1 cellular context compared by ENCODE assay signal in genomic region chr3:44439499-44440295, GRCh38.
TF ChIP-seq lines count a peak whose summit lies in the region.

No MANE protein-coding gene starts in this region.

TF ChIP-seq in HepG2, 621 proteins besides CTCF, POLR2A, EP300 and RAD21 (continued from another document and continues in another):
- 0 out of 2 replicates have a peak, but pooled peaks have one; percentile 30 for TF ChIP-seq ZNF607 (CRISPR knock-in tag; IDR thresholded peaks at IDR 0.05; ENCODE audit: borderline replicate concordance)
- TF ChIP-seq, protein P1, sequence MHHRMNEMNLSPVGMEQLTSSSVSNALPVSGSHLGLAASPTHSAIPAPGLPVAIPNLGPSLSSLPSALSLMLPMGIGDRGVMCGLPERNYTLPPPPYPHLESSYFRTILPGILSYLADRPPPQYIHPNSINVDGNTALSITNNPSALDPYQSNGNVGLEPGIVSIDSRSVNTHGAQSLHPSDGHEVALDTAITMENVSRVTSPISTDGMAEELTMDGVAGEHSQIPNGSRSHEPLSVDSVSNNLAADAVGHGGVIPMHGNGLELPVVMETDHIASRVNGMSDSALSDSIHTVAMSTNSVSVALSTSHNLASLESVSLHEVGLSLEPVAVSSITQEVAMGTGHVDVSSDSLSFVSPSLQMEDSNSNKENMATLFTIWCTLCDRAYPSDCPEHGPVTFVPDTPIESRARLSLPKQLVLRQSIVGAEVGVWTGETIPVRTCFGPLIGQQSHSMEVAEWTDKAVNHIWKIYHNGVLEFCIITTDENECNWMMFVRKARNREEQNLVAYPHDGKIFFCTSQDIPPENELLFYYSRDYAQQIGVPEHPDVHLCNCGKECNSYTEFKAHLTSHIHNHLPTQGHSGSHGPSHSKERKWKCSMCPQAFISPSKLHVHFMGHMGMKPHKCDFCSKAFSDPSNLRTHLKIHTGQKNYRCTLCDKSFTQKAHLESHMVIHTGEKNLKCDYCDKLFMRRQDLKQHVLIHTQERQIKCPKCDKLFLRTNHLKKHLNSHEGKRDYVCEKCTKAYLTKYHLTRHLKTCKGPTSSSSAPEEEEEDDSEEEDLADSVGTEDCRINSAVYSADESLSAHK (CRISPR knock-in tag; IDR thresholded peaks at IDR 0.05; ENCODE audit: borderline replicate concordance), result no peak
- peak; percentile 92 for TF ChIP-seq HDAC1 (CRISPR knock-in tag; IDR thresholded peaks at IDR 0.05)
- TF ChIP-seq, protein P2, sequence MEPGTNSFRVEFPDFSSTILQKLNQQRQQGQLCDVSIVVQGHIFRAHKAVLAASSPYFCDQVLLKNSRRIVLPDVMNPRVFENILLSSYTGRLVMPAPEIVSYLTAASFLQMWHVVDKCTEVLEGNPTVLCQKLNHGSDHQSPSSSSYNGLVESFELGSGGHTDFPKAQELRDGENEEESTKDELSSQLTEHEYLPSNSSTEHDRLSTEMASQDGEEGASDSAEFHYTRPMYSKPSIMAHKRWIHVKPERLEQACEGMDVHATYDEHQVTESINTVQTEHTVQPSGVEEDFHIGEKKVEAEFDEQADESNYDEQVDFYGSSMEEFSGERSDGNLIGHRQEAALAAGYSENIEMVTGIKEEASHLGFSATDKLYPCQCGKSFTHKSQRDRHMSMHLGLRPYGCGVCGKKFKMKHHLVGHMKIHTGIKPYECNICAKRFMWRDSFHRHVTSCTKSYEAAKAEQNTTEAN (CRISPR knock-in tag; conservative IDR thresholded peaks at IDR 0.05), result peak; percentile 72
- TF ChIP-seq NR2F2 (IDR thresholded peaks at IDR 0.05; ENCODE audit: borderline replicate concordance, low read depth), result peak; percentile 78
- no peak for TF ChIP-seq IRX3 (CRISPR knock-in tag; IDR thresholded peaks at IDR 0.05; ENCODE audit: borderline replicate concordance, low read depth)
- peak; percentile 83 for TF ChIP-seq ZNF501 (CRISPR knock-in tag; IDR thresholded peaks at IDR 0.05)
- TF ChIP-seq POLR2AphosphoS5 (IDR thresholded peaks at IDR 0.05; ENCODE audit: low read depth, low read length), result peak; percentile 64; the same call in 1 of the 2 replicates
- TF ChIP-seq HES4 (CRISPR knock-in tag; IDR thresholded peaks at IDR 0.05; ENCODE audit: borderline replicate concordance), result no peak
- peak; percentile 86 for TF ChIP-seq FOXA3 (CRISPR knock-in tag; IDR thresholded peaks at IDR 0.05)
- TF ChIP-seq, protein P3, sequence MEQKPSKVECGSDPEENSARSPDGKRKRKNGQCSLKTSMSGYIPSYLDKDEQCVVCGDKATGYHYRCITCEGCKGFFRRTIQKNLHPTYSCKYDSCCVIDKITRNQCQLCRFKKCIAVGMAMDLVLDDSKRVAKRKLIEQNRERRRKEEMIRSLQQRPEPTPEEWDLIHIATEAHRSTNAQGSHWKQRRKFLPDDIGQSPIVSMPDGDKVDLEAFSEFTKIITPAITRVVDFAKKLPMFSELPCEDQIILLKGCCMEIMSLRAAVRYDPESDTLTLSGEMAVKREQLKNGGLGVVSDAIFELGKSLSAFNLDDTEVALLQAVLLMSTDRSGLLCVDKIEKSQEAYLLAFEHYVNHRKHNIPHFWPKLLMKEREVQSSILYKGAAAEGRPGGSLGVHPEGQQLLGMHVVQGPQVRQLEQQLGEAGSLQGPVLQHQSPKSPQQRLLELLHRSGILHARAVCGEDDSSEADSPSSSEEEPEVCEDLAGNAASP (CRISPR knock-in tag; IDR thresholded peaks at IDR 0.05; ENCODE audit: borderline replicate concordance), result peak; percentile 88
- TF ChIP-seq, protein P4, sequence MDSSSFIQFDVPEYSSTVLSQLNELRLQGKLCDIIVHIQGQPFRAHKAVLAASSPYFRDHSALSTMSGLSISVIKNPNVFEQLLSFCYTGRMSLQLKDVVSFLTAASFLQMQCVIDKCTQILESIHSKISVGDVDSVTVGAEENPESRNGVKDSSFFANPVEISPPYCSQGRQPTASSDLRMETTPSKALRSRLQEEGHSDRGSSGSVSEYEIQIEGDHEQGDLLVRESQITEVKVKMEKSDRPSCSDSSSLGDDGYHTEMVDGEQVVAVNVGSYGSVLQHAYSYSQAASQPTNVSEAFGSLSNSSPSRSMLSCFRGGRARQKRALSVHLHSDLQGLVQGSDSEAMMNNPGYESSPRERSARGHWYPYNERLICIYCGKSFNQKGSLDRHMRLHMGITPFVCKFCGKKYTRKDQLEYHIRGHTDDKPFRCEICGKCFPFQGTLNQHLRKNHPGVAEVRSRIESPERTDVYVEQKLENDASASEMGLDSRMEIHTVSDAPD (CRISPR knock-in tag; IDR thresholded peaks at IDR 0.05), result 0 out of 2 replicates have a peak, but pooled peaks have one; percentile 54
- TF ChIP-seq RNF2 (conservative IDR thresholded peaks at IDR 0.05; ENCODE audit: low read depth), result 0 out of 2 replicates have a peak, but pooled peaks have one; percentile 18
- peak; percentile 85 for TF ChIP-seq MAX (IDR thresholded peaks at IDR 0.05)
- 0 out of 2 replicates have a peak, but pooled peaks have one; percentile 25 for TF ChIP-seq PHF8 (CRISPR knock-in tag; IDR thresholded peaks at IDR 0.05)
- TF ChIP-seq NKX3-1 (CRISPR knock-in tag; IDR thresholded peaks at IDR 0.05), result 0 out of 2 replicates have a peak, but pooled peaks have one; percentile 54
- TF ChIP-seq PAWR (CRISPR knock-in tag; IDR thresholded peaks at IDR 0.05; ENCODE audit: borderline replicate concordance), result no peak
- TF ChIP-seq GABPA (IDR thresholded peaks at IDR 0.05; ENCODE audit: low read depth, low read length), result no peak
- TF ChIP-seq GABPA (CRISPR knock-in tag; IDR thresholded peaks at IDR 0.05; ENCODE audit: low read depth), result peak; percentile 72
- peak; percentile 83 for TF ChIP-seq NR2F6 (IDR thresholded peaks at IDR 0.05)
- peak; percentile 80 for TF ChIP-seq NR2F6 (CRISPR knock-in tag; IDR thresholded peaks at IDR 0.05)
- TF ChIP-seq, protein P5, sequence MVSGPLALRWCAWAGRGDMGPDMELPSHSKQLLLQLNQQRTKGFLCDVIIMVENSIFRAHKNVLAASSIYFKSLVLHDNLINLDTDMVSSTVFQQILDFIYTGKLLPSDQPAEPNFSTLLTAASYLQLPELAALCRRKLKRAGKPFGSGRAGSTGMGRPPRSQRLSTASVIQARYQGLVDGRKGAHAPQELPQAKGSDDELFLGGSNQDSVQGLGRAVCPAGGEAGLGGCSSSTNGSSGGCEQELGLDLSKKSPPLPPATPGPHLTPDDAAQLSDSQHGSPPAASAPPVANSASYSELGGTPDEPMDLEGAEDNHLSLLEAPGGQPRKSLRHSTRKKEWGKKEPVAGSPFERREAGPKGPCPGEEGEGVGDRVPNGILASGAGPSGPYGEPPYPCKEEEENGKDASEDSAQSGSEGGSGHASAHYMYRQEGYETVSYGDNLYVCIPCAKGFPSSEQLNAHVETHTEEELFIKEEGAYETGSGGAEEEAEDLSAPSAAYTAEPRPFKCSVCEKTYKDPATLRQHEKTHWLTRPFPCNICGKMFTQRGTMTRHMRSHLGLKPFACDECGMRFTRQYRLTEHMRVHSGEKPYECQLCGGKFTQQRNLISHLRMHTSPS (CRISPR knock-in tag; IDR thresholded peaks at IDR 0.05; ENCODE audit: low read depth), result peak; percentile 55; the same call in 1 of the 2 replicates
- peak; percentile 88; the same call in 1 of the 2 replicates for TF ChIP-seq ZFP90 (CRISPR knock-in tag; IDR thresholded peaks at IDR 0.05; ENCODE audit: borderline replicate concordance)
- no peak for TF ChIP-seq RFXANK (CRISPR knock-in tag; IDR thresholded peaks at IDR 0.05)
- TF ChIP-seq ZBTB38 (CRISPR knock-in tag; IDR thresholded peaks at IDR 0.05), result peak; percentile 39; the same call in 1 of the 2 replicates
- no peak; the same call in 1 of the 2 replicates for TF ChIP-seq TOPORS (CRISPR knock-in tag; IDR thresholded peaks at IDR 0.05)
- TF ChIP-seq ZNF3 (CRISPR knock-in tag; IDR thresholded peaks at IDR 0.05), result no peak
- TF ChIP-seq ZNF773 (CRISPR knock-in tag; IDR thresholded peaks at IDR 0.05; ENCODE audit: borderline replicate concordance), result no peak
- no peak for TF ChIP-seq ZNF577 (CRISPR knock-in tag; IDR thresholded peaks at IDR 0.05; ENCODE audit: borderline replicate concordance, low read depth)
- TF ChIP-seq ZSCAN9 (CRISPR knock-in tag; IDR thresholded peaks at IDR 0.05; ENCODE audit: borderline replicate concordance), result no peak; the same call in 1 of the 2 replicates
- TF ChIP-seq SALL2 (CRISPR knock-in tag; IDR thresholded peaks at IDR 0.05), result peak; percentile 70; the same call in 1 of the 2 replicates
- TF ChIP-seq ZNF792 (CRISPR knock-in tag; IDR thresholded peaks at IDR 0.05), result peak; percentile 89
- peak; percentile 65; the same call in 1 of the 2 replicates for TF ChIP-seq ZBTB21 (CRISPR knock-in tag; IDR thresholded peaks at IDR 0.05)
- TF ChIP-seq MEIS1 (CRISPR knock-in tag; IDR thresholded peaks at IDR 0.05; ENCODE audit: borderline replicate concordance), result peak; percentile 99
- TF ChIP-seq SNAPC2 (CRISPR knock-in tag; IDR thresholded peaks at IDR 0.05), result no peak
- no peak for TF ChIP-seq NONO (IDR thresholded peaks at IDR 0.05)
- TF ChIP-seq NONO (CRISPR knock-in tag; conservative IDR thresholded peaks at IDR 0.05), result peak; percentile 98
- TF ChIP-seq AKAP8 (CRISPR knock-in tag; IDR thresholded peaks at IDR 0.05), result no peak
- TF ChIP-seq, protein P6, sequence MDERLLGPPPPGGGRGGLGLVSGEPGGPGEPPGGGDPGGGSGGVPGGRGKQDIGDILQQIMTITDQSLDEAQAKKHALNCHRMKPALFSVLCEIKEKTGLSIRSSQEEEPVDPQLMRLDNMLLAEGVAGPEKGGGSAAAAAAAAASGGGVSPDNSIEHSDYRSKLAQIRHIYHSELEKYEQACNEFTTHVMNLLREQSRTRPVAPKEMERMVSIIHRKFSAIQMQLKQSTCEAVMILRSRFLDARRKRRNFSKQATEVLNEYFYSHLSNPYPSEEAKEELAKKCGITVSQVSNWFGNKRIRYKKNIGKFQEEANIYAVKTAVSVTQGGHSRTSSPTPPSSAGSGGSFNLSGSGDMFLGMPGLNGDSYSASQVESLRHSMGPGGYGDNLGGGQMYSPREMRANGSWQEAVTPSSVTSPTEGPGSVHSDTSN (CRISPR knock-in tag; IDR thresholded peaks at IDR 0.05), result peak; percentile 87
- peak; percentile 87 for TF ChIP-seq ETV5 (CRISPR knock-in tag; IDR thresholded peaks at IDR 0.05; ENCODE audit: borderline replicate concordance)
- peak; percentile 86 for TF ChIP-seq ZNF747 (CRISPR knock-in tag; IDR thresholded peaks at IDR 0.05; ENCODE audit: borderline replicate concordance)
- peak; percentile 89 for TF ChIP-seq TGIF2 (CRISPR knock-in tag; IDR thresholded peaks at IDR 0.05)
- TF ChIP-seq JUND (CRISPR knock-in tag; IDR thresholded peaks at IDR 0.05), result peak; percentile 79; the same call in 1 of the 2 replicates
- TF ChIP-seq TCF7 (IDR thresholded peaks at IDR 0.05; ENCODE audit: low read depth), result peak; percentile 82
- TF ChIP-seq MED1 (CRISPR knock-in tag; IDR thresholded peaks at IDR 0.05), result peak; percentile 92
- TF ChIP-seq ZNF710 (CRISPR knock-in tag; IDR thresholded peaks at IDR 0.05; ENCODE audit: borderline replicate concordance), result peak; percentile 94
- TF ChIP-seq ZNF281 (CRISPR knock-in tag; IDR thresholded peaks at IDR 0.05; ENCODE audit: borderline replicate concordance), result peak; percentile 53; the same call in 1 of the 2 replicates
- peak; percentile 80 for TF ChIP-seq RCOR2 (CRISPR knock-in tag; IDR thresholded peaks at IDR 0.05)
- TF ChIP-seq ATF1 (CRISPR knock-in tag; IDR thresholded peaks at IDR 0.05), result peak; percentile 80
- 0 out of 2 replicates have a peak, but pooled peaks have one; percentile 49 for TF ChIP-seq TRIM24 (CRISPR knock-in tag; IDR thresholded peaks at IDR 0.05)
- TF ChIP-seq KMT2B (CRISPR knock-in tag; IDR thresholded peaks at IDR 0.05), result peak; percentile 67; the same call in 1 of the 2 replicates
- TF ChIP-seq MXI1 (IDR thresholded peaks at IDR 0.05; ENCODE audit: borderline replicate concordance, low read depth, low read length), result peak; percentile 24; the same call in 1 of the 3 replicates
- TF ChIP-seq ZMYM3 (CRISPR knock-in tag; IDR thresholded peaks at IDR 0.05), result peak; percentile 71; the same call in 1 of the 2 replicates
- peak; percentile 83; the same call in 1 of the 2 replicates for TF ChIP-seq ZNF878 (CRISPR knock-in tag; IDR thresholded peaks at IDR 0.05)
- peak; percentile 91 for TF ChIP-seq TBX3 (IDR thresholded peaks at IDR 0.05; ENCODE audit: borderline replicate concordance)
- no peak for TF ChIP-seq U2AF1 (optimal IDR thresholded peaks at IDR 0.05; ENCODE audit: low read depth, low read length)
- TF ChIP-seq SAFB2 (CRISPR knock-in tag; IDR thresholded peaks at IDR 0.05; ENCODE audit: borderline replicate concordance, low read depth), result peak; percentile 69; the same call in 1 of the 2 replicates
- TF ChIP-seq NFE2L2 (IDR thresholded peaks at IDR 0.05; ENCODE audit: low read length), result peak; percentile 73; the same call in 1 of the 2 replicates
- TF ChIP-seq FOXA1 (IDR thresholded peaks at IDR 0.05), result no peak
- TF ChIP-seq FOXA1 (CRISPR knock-in tag; IDR thresholded peaks at IDR 0.05), result peak; percentile 61; the same call in 1 of the 2 replicates
